Comparison of ENCODE assay signal across 17 cellular contexts in genomic region chrX:44032479-44032878, GRCh38. TPM values are rescaled to one million over a fixed set of nuclear protein-coding genes. Genes with fewer than 3 reads are reported as not detected.
DNase-seq lines count a peak whose midpoint lies in the region; ATAC-seq lines count a peak whose summit lies in the region.
"Had no signal": no experiment of that assay in that cellular context is flagged by ENCODE, and none has a peak within 500 bp of the region (broad histone marks: within the 10 kb centered on the region; RNA-seq: fewer than 3 reads in every experiment).

No MANE protein-coding gene starts in this region.

- intact Hi-C loops in naive thymus-derived CD4-positive, alpha-beta T cell (cut with micrococcal nuclease): no loop called here

- CTCF ChIA-PET in naive thymus-derived CD4-positive, alpha-beta T cell (lab: Charles Lee): interaction anchor here (0.6 kb wide), 1 partner anchor 390 kb away, joined by 3 read pairs; no protein-coding TSS in a partner anchor

- H3K27me3 Mint-ChIP-seq in CD4-positive, CD25-positive, alpha-beta regulatory T cell: peaks cover 4% of the 10 kb centered on the region
- H3K27me3 Mint-ChIP-seq in activated T-helper 17 cell treated with anti-CD3 and anti-CD28 coated beads, Interleukin-2, amount 50 U/mL, for 72 hours: no peaks in the 10 kb centered on the region
- H3K27me3 Mint-ChIP-seq in naive thymus-derived CD4-positive, alpha-beta T cell: no peaks in the 10 kb centered on the region

- no peaks in the 10 kb centered on the region for H3K36me3 Mint-ChIP-seq in CD4-positive, CD25-positive, alpha-beta regulatory T cell
- no peaks in the 10 kb centered on the region for H3K36me3 Mint-ChIP-seq in activated T-helper 17 cell treated with anti-CD3 and anti-CD28 coated beads, Interleukin-2, amount 50 U/mL, for 72 hours (ENCODE audit: low read depth)
- H3K36me3 Mint-ChIP-seq in naive thymus-derived CD4-positive, alpha-beta T cell: peaks cover 0 to 4% (median 0%) of the 10 kb centered on the region in 5 donors

- H3K4me3 Mint-ChIP-seq in CD4-positive, CD25-positive, alpha-beta regulatory T cell: peak overlapping the region in 1 of 4 donors; percentile 13
- H3K4me3 Mint-ChIP-seq in activated T-helper 17 cell treated with anti-CD3 and anti-CD28 coated beads, Interleukin-2, amount 50 U/mL, for 72 hours: peak overlapping the region; percentile 4
- H3K4me3 Mint-ChIP-seq in naive thymus-derived CD4-positive, alpha-beta T cell: peak overlapping the region in 6 of 10 donors; percentile 8 to 63 (median 30)

- H3K9me3 Mint-ChIP-seq in CD4-positive, CD25-positive, alpha-beta regulatory T cell: peaks cover 0 to 2% (median 0%) of the 10 kb centered on the region in 7 donors
- H3K9me3 Mint-ChIP-seq in activated T-helper 17 cell treated with anti-CD3 and anti-CD28 coated beads, Interleukin-2, amount 50 U/mL, for 72 hours: no peaks in the 10 kb centered on the region
- peaks cover 0 to 4% (median 0%) of the 10 kb centered on the region in 11 donors for H3K9me3 Mint-ChIP-seq in naive thymus-derived CD4-positive, alpha-beta T cell

- in situ Hi-C loops in KBM-7 (cut with MboI; ENCODE audit: low pct_unique_long_range_greater_than_20kb, low sequenced_read_pairs): no loop called here

- peaks cover 0 to 22% (median 4%) of the 10 kb centered on the region in 4 donors for H3K4me1 Mint-ChIP-seq in CD4-positive, CD25-positive, alpha-beta regulatory T cell
- no peaks in the 10 kb centered on the region for H3K4me1 Mint-ChIP-seq in activated T-helper 17 cell treated with anti-CD3 and anti-CD28 coated beads, Interleukin-2, amount 50 U/mL, for 72 hours
- peaks cover 0 to 33% (median 17%) of the 10 kb centered on the region in 7 donors for H3K4me1 Mint-ChIP-seq in naive thymus-derived CD4-positive, alpha-beta T cell

- H3K4me3 ChIP-seq in CD4-positive, CD25-positive, alpha-beta regulatory T cell (ENCODE audit: low read depth, low read length): no peak overlapping the region
- no peak overlapping the region for H3K4me3 ChIP-seq in naive thymus-derived CD4-positive, alpha-beta T cell (ENCODE audit: low read length)
- H3K4me3 ChIP-seq: HAP-1 had no signal

- H3K27me3 ChIP-seq in CD4-positive, CD25-positive, alpha-beta regulatory T cell (ENCODE audit: control insufficient read depth, insufficient read depth, low read length): no peaks in the 10 kb centered on the region
- H3K27me3 ChIP-seq in naive thymus-derived CD4-positive, alpha-beta T cell (ENCODE audit: control insufficient read depth in 2 of 2, insufficient read depth in 2 of 2, low read length in 2 of 2): no peaks in the 10 kb centered on the region

- peak overlapping the region; percentile 26 to 52 (median 36) for H3K27ac Mint-ChIP-seq in CD4-positive, CD25-positive, alpha-beta regulatory T cell
- H3K27ac Mint-ChIP-seq in activated T-helper 17 cell treated with anti-CD3 and anti-CD28 coated beads, Interleukin-2, amount 50 U/mL, for 72 hours: peak overlapping the region; percentile 60
- H3K27ac Mint-ChIP-seq in naive thymus-derived CD4-positive, alpha-beta T cell: peak overlapping the region in 6 of 9 donors; percentile 2 to 73 (median 56)

- H3K4me1 ChIP-seq in CD4-positive, CD25-positive, alpha-beta regulatory T cell (ENCODE audit: control insufficient read depth, insufficient read depth, low read length, poor library complexity, severe bottlenecking): no peaks in the 10 kb centered on the region
- H3K4me1 ChIP-seq in naive thymus-derived CD4-positive, alpha-beta T cell (ENCODE audit: control insufficient read depth in 2 of 2, insufficient read depth in 2 of 2, low read length in 2 of 2): peaks cover 0 to 3% of the 10 kb centered on the region in 2 donors
- H3K4me1 ChIP-seq: HAP-1 had no signal

- H3K9me3 ChIP-seq in CD4-positive, CD25-positive, alpha-beta regulatory T cell (ENCODE audit: control insufficient read depth in 2 of 2, low read length in 2 of 2): no peaks in the 10 kb centered on the region
- no peaks in the 10 kb centered on the region for H3K9me3 ChIP-seq in naive thymus-derived CD4-positive, alpha-beta T cell (ENCODE audit: control insufficient read depth in 2 of 3, low read length in 3 of 3)
- H3K9me3 ChIP-seq: HAP-1 had no signal

- peak in 1 of 3 donors; percentile 9 for DNase-seq in CD4-positive, CD25-positive, alpha-beta regulatory T cell
- DNase-seq in KBM-7 (peak; percentile 20), medulla oblongata (ENCODE audit: extremely low spot score) (no peak)
- no peak for DNase-seq in naive thymus-derived CD4-positive, alpha-beta T cell
- no peak for DNase-seq in stimulated activated naive CD4-positive, alpha-beta T cell treated with Interleukin-2 at 50 U/mL for 16 hours (lab: John Stamatoyannopoulos, UW)
- DNase-seq in effector CD8-positive, alpha-beta T cell (lab: John Stamatoyannopoulos, UW): no peak
- DNase-seq: ACHN; Kasumi-1; NCI-H146; NCI-H345; NCI-H69; NK-92 treated with Interleukin-12 subunit alpha and Interleukin-12 subunit beta, amount 100 ng/mL, for 24 hours; OCI-M1; RPMI8226 had no signal

- H3K36me3 ChIP-seq in CD4-positive, CD25-positive, alpha-beta regulatory T cell (ENCODE audit: control insufficient read depth, insufficient read depth, low read length): no peaks in the 10 kb centered on the region
- H3K36me3 ChIP-seq in naive thymus-derived CD4-positive, alpha-beta T cell (ENCODE audit: control insufficient read depth in 2 of 3, insufficient read depth in 3 of 3, low read length in 3 of 3): no peaks in the 10 kb centered on the region
- H3K36me3 ChIP-seq: HAP-1 had no signal

- H3K27ac ChIP-seq in CD4-positive, CD25-positive, alpha-beta regulatory T cell (ENCODE audit: insufficient read depth, low read length, poor library complexity, severe bottlenecking): no peak overlapping the region
- no peak overlapping the region for H3K27ac ChIP-seq in naive thymus-derived CD4-positive, alpha-beta T cell (ENCODE audit: low read depth, low read length)

- POLR2A ChIA-PET in naive thymus-derived CD4-positive, alpha-beta T cell (lab: Charles Lee): interaction anchor here (0.7 kb wide), 1 partner anchor 22 kb away, joined by 4 read pairs; no protein-coding TSS in a partner anchor

- no peak for ATAC-seq in CD4-positive, CD25-positive, alpha-beta regulatory T cell (ENCODE audit: low read depth in 2 of 2)
- ATAC-seq in activated T-helper 17 cell treated with anti-CD3 and anti-CD28 coated beads, Interleukin-2, amount 50 U/mL, for 72 hours (replicated peaks): no peak
- ATAC-seq in naive thymus-derived CD4-positive, alpha-beta T cell: no peak
- ATAC-seq in GM21423 (IDR thresholded peaks at IDR 0.05; ENCODE audit: unreplicated experiment): no peak

RNA-seq across cellular contexts. Expression of gene NDP, which starts 59.3 kb away (rescaled TPM):
- total RNA-seq in CD4-positive, CD25-positive, alpha-beta regulatory T cell: not detected
- polyA plus RNA-seq in CD4-positive, CD25-positive, alpha-beta regulatory T cell: not detected
- total RNA-seq in activated T-helper 17 cell treated with anti-CD3 and anti-CD28 coated beads, Interleukin-2, amount 50 U/mL, for 72 hours: under 1 TPM in 1 of 2 donors, not detected in 1; 0.53 TPM
- not detected for total RNA-seq in naive thymus-derived CD4-positive, alpha-beta T cell
- polyA plus RNA-seq in naive thymus-derived CD4-positive, alpha-beta T cell: not detected
